25 cellular contexts compared by ENCODE assay signal in genomic region chr2:144211065-144211464, GRCh38.
"Had no signal": no experiment of that assay in that cellular context is flagged by ENCODE, and none has a peak within 500 bp of the region (broad histone marks: within the 10 kb centered on the region; RNA-seq: fewer than 3 reads in every experiment).

No MANE protein-coding gene starts in this region.

- H3K36me3 ChIP-seq: cardiac muscle cell, colonic mucosa, lower lobe of right lung, neural progenitor cell had no signal

- H3K27ac Mint-ChIP-seq: activated T-helper 1 cell treated with anti-CD3 and anti-CD28 coated beads, Interleukin-12 subunit alpha, Interleukin-12 subunit beta, Interleukin-2, Interleukin-4 antibody, amounts not matched to agents 30 ng/mL and 10 ng/mL and 1 ng/mL, durations not matched to agents 14 hours and 24 hours and 36 hours; brain; naive thymus-derived CD8-positive, alpha-beta T cell; neural progenitor cell had no signal

- H3K27me3 Mint-ChIP-seq: brain; naive thymus-derived CD8-positive, alpha-beta T cell had no signal

- ATAC-seq: left lung; lower lobe of right lung; naive thymus-derived CD8-positive, alpha-beta T cell; psoas muscle had no signal

- DNase-seq: activated CD4-positive, alpha-beta T cell treated with anti-CD3 and anti-CD28 coated beads, Interleukin-2, amount 50 U/mL, for 1 hour; activated gamma-delta T cell treated with Interleukin-2 at 50 U/mL for 16 hours; activated naive CD4-positive, alpha-beta T cell treated with anti-CD3 and anti-CD28 coated beads, Interleukin-2, amount 50 U/mL, for 16 hours; cerebellar nuclear complex; colonic mucosa; effector memory CD4-positive, alpha-beta T cell; left lung; lower lobe of right lung; mesenchymal stem cell; naive thymus-derived CD8-positive, alpha-beta T cell; occipital lobe; psoas muscle; stimulated activated CD4-positive, alpha-beta T cell treated with anti-CD3 and anti-CD28 coated beads, Interleukin-15, amount 100 ng/mL, for 24 hours; stimulated activated CD4-positive, alpha-beta T cell treated with anti-CD3 and anti-CD28 coated beads, Interleukin-2, amount 100 ng/mL, for 24 hours; stimulated activated naive CD4-positive, alpha-beta T cell; trophoblast cell had no signal

- H3K27me3 ChIP-seq: ascending aorta, cardiac muscle cell, colonic mucosa, left lung, neural progenitor cell, right atrium auricular region had no signal

- H3K9me3 Mint-ChIP-seq: brain; naive thymus-derived CD8-positive, alpha-beta T cell; neural progenitor cell had no signal

- H3K4me3 Mint-ChIP-seq: activated T-helper 1 cell treated with anti-CD3 and anti-CD28 coated beads, Interleukin-12 subunit alpha, Interleukin-12 subunit beta, Interleukin-2, Interleukin-4 antibody, amounts not matched to agents 30 ng/mL and 10 ng/mL and 1 ng/mL, durations not matched to agents 14 hours and 24 hours and 36 hours; brain; naive thymus-derived CD8-positive, alpha-beta T cell; neural progenitor cell had no signal

- H3K27ac ChIP-seq: ascending aorta, cardiac muscle cell, colonic mucosa, left lung, lower lobe of right lung, neural progenitor cell, parathyroid adenoma, psoas muscle, right atrium auricular region, thoracic aorta, VCaP had no signal

- H3K4me3 ChIP-seq: ascending aorta, cardiac muscle cell, colonic mucosa, left lung, lower lobe of right lung, neural progenitor cell, psoas muscle, right atrium auricular region, thoracic aorta had no signal

- H3K9me3 ChIP-seq: ascending aorta, colonic mucosa, left lung, lower lobe of right lung, psoas muscle, right atrium auricular region, thoracic aorta had no signal

- H3K4me1 ChIP-seq: colonic mucosa, parathyroid adenoma, psoas muscle had no signal
